Comparison of ENCODE assay signal across 16 cellular contexts in the genomic region with DNA sequence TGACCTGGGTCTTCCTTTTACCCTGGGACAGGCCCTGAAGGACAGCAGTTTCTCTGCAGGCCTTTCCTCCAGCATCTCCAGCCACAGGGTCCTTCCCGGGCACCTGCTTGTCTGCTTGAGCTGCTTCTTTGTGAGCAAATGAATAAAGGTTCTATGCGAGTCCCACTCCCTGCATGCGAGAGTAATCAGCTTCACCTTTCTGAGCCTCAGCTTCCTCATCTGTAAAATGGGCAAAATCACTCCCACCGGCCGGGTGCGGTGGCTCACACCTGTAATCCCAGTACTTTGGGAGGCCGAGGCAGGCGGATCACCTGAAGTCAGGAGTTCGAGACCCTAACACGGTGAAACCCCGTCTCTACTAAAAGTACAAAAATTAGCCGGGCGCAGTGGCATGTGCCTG. TPM values are rescaled to one million over a fixed set of nuclear protein-coding genes. Genes with fewer than 3 reads are reported as not detected.
DNase-seq lines count a peak whose midpoint lies in the region; ATAC-seq and TF ChIP-seq lines count a peak whose summit lies in the region.
"Had no signal": no experiment of that assay in that cellular context is flagged by ENCODE, and none has a peak within 500 bp of the region (broad histone marks: within the 10 kb centered on the region; RNA-seq: fewer than 3 reads in every experiment).

No MANE protein-coding gene starts in this region.

- no peak overlapping the region for H3K4me3 ChIP-seq in sigmoid colon
- H3K4me3 ChIP-seq: GM23338, HAP-1 had no signal

- H3K27me3 ChIP-seq in sigmoid colon = peaks cover 0 to 27% (median 23%) of the 10 kb centered on the region in 3 donors

- H3K27ac Mint-ChIP-seq in natural killer cell treated with Interleukin-12 subunit alpha and Interleukin-12 subunit beta and Interleukin-15 and Interleukin-18, amount 100 ng/mL, for 72 hours = no peak overlapping the region
- H3K27ac Mint-ChIP-seq in natural killer cell = no peak overlapping the region
- no peak overlapping the region for H3K27ac Mint-ChIP-seq in T-cell
- H3K27ac Mint-ChIP-seq: CD4-positive, alpha-beta T cell; GM23338 had no signal

- no peak for TF ChIP-seq POLR2A in sigmoid colon (IDR thresholded peaks at IDR 0.05)

- POLR2A ChIA-PET in T-cell (lab: Charles Lee) = no interaction called here

- H3K4me1 ChIP-seq in sigmoid colon = no peaks in the 10 kb centered on the region

- H3K4me3 Mint-ChIP-seq in natural killer cell treated with Interleukin-12 subunit alpha and Interleukin-12 subunit beta and Interleukin-15 and Interleukin-18, amount 100 ng/mL, for 72 hours = no peak overlapping the region
- no peak overlapping the region for H3K4me3 Mint-ChIP-seq in natural killer cell
- no peak overlapping the region for H3K4me3 Mint-ChIP-seq in T-cell
- H3K4me3 Mint-ChIP-seq: CD4-positive, alpha-beta T cell; GM23338 had no signal

- no peaks in the 10 kb centered on the region for H3K36me3 Mint-ChIP-seq in natural killer cell treated with Interleukin-12 subunit alpha and Interleukin-12 subunit beta and Interleukin-15 and Interleukin-18, amount 100 ng/mL, for 72 hours
- H3K36me3 Mint-ChIP-seq in natural killer cell (no peaks in the 10 kb centered on the region), T-cell (no peaks in the 10 kb centered on the region)

- CTCF ChIA-PET in T-cell (lab: Charles Lee) = no interaction called here

- no peaks in the 10 kb centered on the region for H3K27me3 Mint-ChIP-seq in natural killer cell treated with Interleukin-12 subunit alpha and Interleukin-12 subunit beta and Interleukin-15 and Interleukin-18, amount 100 ng/mL, for 72 hours
- H3K27me3 Mint-ChIP-seq in natural killer cell (ENCODE audit: low read depth in 2 of 2) (peaks cover 0 to 1% of the 10 kb centered on the region in 2 donors), T-cell (peaks cover 4 to 28% of the 10 kb centered on the region in 2 donors)

- H3K9me3 ChIP-seq in sigmoid colon = no peaks in the 10 kb centered on the region
- H3K9me3 ChIP-seq: HAP-1 had no signal

- H3K27ac ChIP-seq in sigmoid colon = no peak overlapping the region

- H3K9me3 Mint-ChIP-seq in natural killer cell treated with Interleukin-12 subunit alpha and Interleukin-12 subunit beta and Interleukin-15 and Interleukin-18, amount 100 ng/mL, for 72 hours = no peaks in the 10 kb centered on the region
- H3K9me3 Mint-ChIP-seq in natural killer cell (no peaks in the 10 kb centered on the region), T-cell (no peaks in the 10 kb centered on the region)
- H3K9me3 Mint-ChIP-seq: CD4-positive, alpha-beta T cell had no signal

- no peak for ATAC-seq in natural killer cell treated with Interleukin-12 subunit alpha and Interleukin-12 subunit beta and Interleukin-15 and Interleukin-18, amount 100 ng/mL, for 72 hours
- no peak for ATAC-seq in natural killer cell
- no peak for ATAC-seq in T-cell (replicated peaks in 1 of 4)
- ATAC-seq: GM23338 had no signal

- H3K4me1 Mint-ChIP-seq in natural killer cell treated with Interleukin-12 subunit alpha and Interleukin-12 subunit beta and Interleukin-15 and Interleukin-18, amount 100 ng/mL, for 72 hours (ENCODE audit: low read depth in 2 of 2) = no peaks in the 10 kb centered on the region
- H3K4me1 Mint-ChIP-seq in natural killer cell (no peaks in the 10 kb centered on the region), T-cell (no peaks in the 10 kb centered on the region)
- H3K4me1 Mint-ChIP-seq: GM23338 had no signal

- intact Hi-C loops in natural killer cell (cut with micrococcal nuclease) = no loop called here
- intact Hi-C loops in sigmoid colon (cut with DNase I) = no loop called here

- H3K36me3 ChIP-seq in sigmoid colon = no peaks in the 10 kb centered on the region
- H3K36me3 ChIP-seq: HAP-1 had no signal

- peak; percentile 16 for DNase-seq in natural killer cell treated with Interleukin-12 subunit alpha and Interleukin-12 subunit beta and Interleukin-15 and Interleukin-18, amount 100 ng/mL, for 72 hours (ENCODE audit: low spot score)
- DNase-seq in natural killer cell (no peak), islet precursor cell (peak; percentile 27), sigmoid colon (peak; percentile 25), GOT3 (lab: John Stamatoyannopoulos, UW) (no peak), AG08395 (ENCODE audit: low spot score) (no peak), T-cell (no peak)
- DNase-seq: 8988T; C1 segment of cervical spinal cord; Calu3; CD4-positive, alpha-beta T cell; DMS 273 treated with DMSO at 0.1 percent for 48 hours had no signal

- WGBS in sigmoid colon, 2 donors = 92 to 94% methylated on average over 13 of the region's 13 CpGs

- TF ChIP-seq EP300 in sigmoid colon (IDR thresholded peaks at IDR 0.05) = no peak

- no peak for TF ChIP-seq CTCF in natural killer cell (IDR thresholded peaks at IDR 0.05)
- no peak for TF ChIP-seq CTCF in sigmoid colon (IDR thresholded peaks at IDR 0.05)

RNA-seq across cellular contexts. Expression of a gene that starts 31.1 kb away (rescaled TPM):
- total RNA-seq in natural killer cell treated with Interleukin-12 subunit alpha and Interleukin-12 subunit beta and Interleukin-15 and Interleukin-18, amount 100 ng/mL, for 72 hours = 10 to 100 TPM; 23.3 to 37.8 TPM
- 10 to 100 TPM; 16.5 to 30.1 (median 27.1) TPM for total RNA-seq in natural killer cell
- 10 to 100 TPM; 15.9 to 27.7 (median 25.1) TPM for total RNA-seq in sigmoid colon
- polyA plus RNA-seq in sigmoid colon = 10 to 100 TPM; 15.0 to 27.9 (median 17.8) TPM
- total RNA-seq in T-cell = 10 to 100 TPM; 19.1 to 34.5 (median 32.0) TPM

RNA-seq across cellular contexts. Expression of a gene that starts 41.2 kb away (rescaled TPM):
- total RNA-seq in natural killer cell treated with Interleukin-12 subunit alpha and Interleukin-12 subunit beta and Interleukin-15 and Interleukin-18, amount 100 ng/mL, for 72 hours = not detected
- not detected for total RNA-seq in natural killer cell
- not detected for total RNA-seq in sigmoid colon
- under 1 TPM in 1 of 3 donors, not detected in 2; under 0.01 TPM for polyA plus RNA-seq in sigmoid colon
- not detected for total RNA-seq in T-cell
- total RNA-seq: Calu3; CD4-positive, alpha-beta T cell; Daoy; GM23338; HT1080 had no signal
- polyA plus RNA-seq: GM23338 had no signal

Comparison
In these comparisons a context has a peak if more than half of its experiments do, and no peak if none do; other contexts are left out.
1. DNase-seq: peak in natural killer cell treated with Interleukin-12 subunit alpha and Interleukin-12 subunit beta and Interleukin-15 and Interleukin-18, amount 100 ng/mL, for 72 hours (single experiment), islet precursor cell (single experiment) and sigmoid colon (single experiment); none in natural killer cell (single experiment), GOT3 (single experiment), AG08395 (single experiment) and T-cell (0 of 34).